1 cellular context compared by ENCODE assay signal in genomic region chr1:99827970-99828369, GRCh38.
A peak's percentile ranks its signal among the peaks of the same experiment; 100 is the strongest.
TF ChIP-seq lines count a peak whose summit lies in the region.

No MANE protein-coding gene starts in this region.

TF ChIP-seq in K562, 482 proteins besides CTCF, POLR2A, EP300 and RAD21 (continued from another document):
- TF ChIP-seq ZNF146 (CRISPR knock-in tag; IDR thresholded peaks at IDR 0.05; ENCODE audit: unreplicated experiment) (no peak), ZBTB12 (CRISPR knock-in tag; IDR thresholded peaks at IDR 0.05) (no peak), ZNF41 (CRISPR knock-in tag; conservative IDR thresholded peaks at IDR 0.05) (no peak), CTBP1 (IDR thresholded peaks at IDR 0.05; ENCODE audit: borderline replicate concordance) (peak; percentile 13; the same call in 1 of the 2 replicates)
TF ChIP-seq in K562: peak in this region for 2.
